In genomic region chr20:1875169-1875554, GRCh38 we compare ENCODE assay signal across 1 cellular context.
TF ChIP-seq lines count a peak whose summit lies in the region.

No MANE protein-coding gene starts in this region.

TF ChIP-seq in A549, 52 proteins besides CTCF, POLR2A, EP300 and RAD21 (continued from another document):
- no peak for TF ChIP-seq REST (IDR thresholded peaks at IDR 0.05)
- no peak for TF ChIP-seq EHF (CRISPR knock-in tag; IDR thresholded peaks at IDR 0.05)
- no peak for TF ChIP-seq NPAS2 (CRISPR knock-in tag; IDR thresholded peaks at IDR 0.05; ENCODE audit: borderline replicate concordance)
- no peak for TF ChIP-seq E2F6 (IDR thresholded peaks at IDR 0.05; ENCODE audit: borderline replicate concordance, low read depth)
- TF ChIP-seq MAFK (IDR thresholded peaks at IDR 0.05; ENCODE audit: partially characterized antibody), result no peak
- no peak for TF ChIP-seq ZFP36 (IDR thresholded peaks at IDR 0.05; ENCODE audit: borderline replicate concordance, partially characterized antibody)
- TF ChIP-seq HMGXB4 (CRISPR knock-in tag; IDR thresholded peaks at IDR 0.05; ENCODE audit: borderline replicate concordance), result no peak
- TF ChIP-seq PHF8 (IDR thresholded peaks at IDR 0.05; ENCODE audit: borderline replicate concordance, low read depth), result no peak
- TF ChIP-seq BHLHE40 (IDR thresholded peaks at IDR 0.05; ENCODE audit: low read depth, low read length), result no peak
- no peak for TF ChIP-seq CHD4 (IDR thresholded peaks at IDR 0.05; ENCODE audit: borderline replicate concordance)
- TF ChIP-seq RFX5 (IDR thresholded peaks at IDR 0.05), result no peak
- TF ChIP-seq HOXA7 (CRISPR knock-in tag; IDR thresholded peaks at IDR 0.05), result no peak
- no peak for TF ChIP-seq NR3C1 (IDR thresholded peaks at IDR 0.05)
- TF ChIP-seq JUNB (IDR thresholded peaks at IDR 0.05), result no peak
- no peak for TF ChIP-seq ZC3H11A (IDR thresholded peaks at IDR 0.05)
- TF ChIP-seq HOXB13 (CRISPR knock-in tag; IDR thresholded peaks at IDR 0.05; ENCODE audit: low read depth), result no peak
TF ChIP-seq in A549: peak in this region for 0.
